8 cellular contexts compared by ENCODE assay signal in the genomic region with DNA sequence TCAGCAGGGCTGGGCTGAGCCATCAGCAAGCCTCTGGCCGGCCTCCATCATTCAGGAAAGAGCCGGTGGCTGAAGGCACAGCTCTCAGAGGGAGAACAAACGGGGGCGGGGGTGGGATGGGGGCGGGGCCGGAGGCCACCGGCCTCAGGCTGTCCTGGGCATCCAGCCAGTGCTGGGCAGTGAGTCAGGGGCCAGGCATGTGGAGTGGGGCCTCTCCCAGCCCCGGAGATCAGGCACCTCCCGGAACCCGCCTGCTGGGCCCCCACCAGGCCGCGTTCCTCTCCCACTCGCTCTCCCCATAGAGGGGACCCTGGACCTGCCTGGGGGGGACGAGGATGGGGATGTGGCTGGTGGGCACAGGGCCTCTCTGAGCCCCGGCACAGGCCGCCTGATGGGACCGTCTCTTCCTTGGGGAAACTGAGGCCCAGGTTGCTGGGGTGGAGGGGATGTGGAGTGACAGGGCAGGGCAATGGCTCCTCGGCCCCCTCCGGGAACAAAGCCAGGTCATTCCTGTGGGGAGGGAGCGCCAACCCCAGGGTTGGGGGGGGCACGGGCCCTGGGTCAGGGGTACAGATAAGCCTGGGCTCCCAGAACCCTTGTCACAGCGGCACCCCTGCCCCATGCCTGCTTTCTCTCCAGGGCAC. TPM values are rescaled to one million over a fixed set of nuclear protein-coding genes. Genes with fewer than 3 reads are reported as not detected.
DNase-seq lines count a peak whose midpoint lies in the region; ATAC-seq and TF ChIP-seq lines count a peak whose summit lies in the region.

No MANE protein-coding gene starts in this region.

- H3K79me2 ChIP-seq in OCI-LY7 (ENCODE audit: insufficient read depth, low read depth, low read length), result no peaks in the 10 kb centered on the region

- POLR2A ChIA-PET in OCI-LY7 (lab: Charles Lee), result no interaction called here

- H3K9me3 ChIP-seq in OCI-LY7 (ENCODE audit: low read length) (no peaks in the 10 kb centered on the region), endodermal cell (ENCODE audit: control insufficient read depth, low read length) (no peaks in the 10 kb centered on the region)

- 20 to 49% methylated on average over 2 to 22 of the region's 22 CpGs for WGBS in endodermal cell (ENCODE audit: insufficient coverage in 1 of 2, insufficient read length in 1 of 2), 2 experiments

- no peak for TF ChIP-seq CTCF in OCI-LY7 (conservative IDR thresholded peaks at IDR 0.05; ENCODE audit: low read length)
- no peak for TF ChIP-seq CTCF in endodermal cell (conservative IDR thresholded peaks at IDR 0.05)

- no peaks in the 10 kb centered on the region for H3K9me3 Mint-ChIP-seq in endodermal cell
- no peaks in the 10 kb centered on the region for H3K9me3 Mint-ChIP-seq in activated naive CD8-positive, alpha-beta T cell treated with anti-CD3 and anti-CD28 coated beads for 36 hours
- no peaks in the 10 kb centered on the region for H3K9me3 Mint-ChIP-seq in activated CD4-positive, alpha-beta T cell treated with anti-CD3 and anti-CD28 coated beads, Interleukin-2, amount 10 ng/mL, durations not matched to agents 24 days and 14 days

- intact Hi-C loops in OCI-LY7 (cut with micrococcal nuclease; ENCODE audit: unreplicated experiment), result no loop called here
- intact Hi-C loops in activated CD4-positive, alpha-beta T cell treated with anti-CD3 and anti-CD28 coated beads, Interleukin-2, amount 10 ng/mL, durations not matched to agents 24 days and 14 days (cut with micrococcal nuclease), result no loop called here

- peaks cover 7% of the 10 kb centered on the region for H3K4me1 Mint-ChIP-seq in endodermal cell
- peaks cover 15% of the 10 kb centered on the region for H3K4me1 Mint-ChIP-seq in activated naive CD8-positive, alpha-beta T cell treated with anti-CD3 and anti-CD28 coated beads for 36 hours
- H3K4me1 Mint-ChIP-seq in activated CD4-positive, alpha-beta T cell treated with anti-CD3 and anti-CD28 coated beads, Interleukin-2, amount 10 ng/mL, durations not matched to agents 24 days and 14 days, result peaks cover 8% of the 10 kb centered on the region

- H3K36me3 Mint-ChIP-seq in endodermal cell (ENCODE audit: low read depth), result peaks cover 21% of the 10 kb centered on the region
- H3K36me3 Mint-ChIP-seq in activated naive CD8-positive, alpha-beta T cell treated with anti-CD3 and anti-CD28 coated beads for 36 hours, result peaks cover 23% of the 10 kb centered on the region
- peaks cover 21% of the 10 kb centered on the region for H3K36me3 Mint-ChIP-seq in activated CD4-positive, alpha-beta T cell treated with anti-CD3 and anti-CD28 coated beads, Interleukin-2, amount 10 ng/mL, durations not matched to agents 24 days and 14 days (ENCODE audit: low read depth)

- peak overlapping the region; percentile 55 for H3K4me2 ChIP-seq in OCI-LY7 (ENCODE audit: low read length)

- H3K36me3 ChIP-seq in OCI-LY7 (ENCODE audit: insufficient read depth, low read length) (peaks cover 39% of the 10 kb centered on the region), endodermal cell (ENCODE audit: control insufficient read depth, insufficient read depth, low read length) (peaks cover 14% of the 10 kb centered on the region)

- H3K27ac Mint-ChIP-seq in endodermal cell, result no peak overlapping the region
- no peak overlapping the region for H3K27ac Mint-ChIP-seq in activated naive CD8-positive, alpha-beta T cell treated with anti-CD3 and anti-CD28 coated beads for 36 hours
- H3K27ac Mint-ChIP-seq in activated CD4-positive, alpha-beta T cell treated with anti-CD3 and anti-CD28 coated beads, Interleukin-2, amount 10 ng/mL, durations not matched to agents 24 days and 14 days, result no peak overlapping the region

- H3K4me3 Mint-ChIP-seq in endodermal cell, result no peak overlapping the region
- H3K4me3 Mint-ChIP-seq in activated naive CD8-positive, alpha-beta T cell treated with anti-CD3 and anti-CD28 coated beads for 36 hours, result no peak overlapping the region
- no peak overlapping the region for H3K4me3 Mint-ChIP-seq in activated CD4-positive, alpha-beta T cell treated with anti-CD3 and anti-CD28 coated beads, Interleukin-2, amount 10 ng/mL, durations not matched to agents 24 days and 14 days

- peaks cover 30% of the 10 kb centered on the region for H3K4me1 ChIP-seq in OCI-LY7 (ENCODE audit: insufficient read depth, low read length, poor library complexity, severe bottlenecking)
- H3K4me1 ChIP-seq in endodermal cell (ENCODE audit: control insufficient read depth, insufficient read depth, low read length), result peaks cover 5% of the 10 kb centered on the region

- DNase-seq in DMS 273 (lab: John Stamatoyannopoulos, UW; ENCODE audit: unreplicated experiment) (peak; percentile 80), OCI-LY7 (ENCODE audit: low spot score) (no peak), endodermal cell (peak; percentile 94), medulla oblongata (ENCODE audit: extremely low spot score) (peak; percentile 43), ureter (ENCODE audit: low spot score) (peak; percentile 92)
- no peak for DNase-seq in activated naive CD8-positive, alpha-beta T cell treated with anti-CD3 and anti-CD28 coated beads for 36 hours
- no peak for DNase-seq in activated CD4-positive, alpha-beta T cell treated with anti-CD3 and anti-CD28 coated beads, Interleukin-2, amount 10 ng/mL, durations not matched to agents 24 days and 14 days

- no peaks in the 10 kb centered on the region for H3K27me3 ChIP-seq in endodermal cell (ENCODE audit: control insufficient read depth, insufficient read depth, low read length, poor library complexity, severe bottlenecking)

- H3K9me2 ChIP-seq in OCI-LY7 (ENCODE audit: insufficient read depth, low read length), result no peaks in the 10 kb centered on the region

- H3K27ac ChIP-seq in OCI-LY7 (ENCODE audit: low read depth, low read length, poor library complexity, severe bottlenecking), result peak overlapping the region; percentile 72
- H3K27ac ChIP-seq in endodermal cell (ENCODE audit: low read depth, low read length), result peak overlapping the region; percentile 81

- CTCF ChIA-PET in OCI-LY7 (lab: Charles Lee; ENCODE audit: unreplicated experiment), result no interaction called here

- BruUV-seq in OCI-LY7 (replicated peaks; lab: Mats Ljungman, UMichigan), result no TSS peak

- H3K4me3 ChIP-seq in OCI-LY7 (ENCODE audit: low read depth, low read length, poor library complexity, severe bottlenecking) (no peak overlapping the region), endodermal cell (ENCODE audit: low read length) (no peak overlapping the region)

- no peak for ATAC-seq in HG03469 (IDR thresholded peaks at IDR 0.05; ENCODE audit: unreplicated experiment)

- no peaks in the 10 kb centered on the region for H3K27me3 Mint-ChIP-seq in endodermal cell (ENCODE audit: insufficient read depth)
- peaks cover 6% of the 10 kb centered on the region for H3K27me3 Mint-ChIP-seq in activated naive CD8-positive, alpha-beta T cell treated with anti-CD3 and anti-CD28 coated beads for 36 hours
- H3K27me3 Mint-ChIP-seq in activated CD4-positive, alpha-beta T cell treated with anti-CD3 and anti-CD28 coated beads, Interleukin-2, amount 10 ng/mL, durations not matched to agents 24 days and 14 days, result no peaks in the 10 kb centered on the region

- no peaks in the 10 kb centered on the region; the same call in 1 of the 2 replicates for H4K20me1 ChIP-seq in OCI-LY7 (ENCODE audit: insufficient read depth, low read length)

- H2AFZ ChIP-seq in OCI-LY7 (ENCODE audit: low read length), result no peak overlapping the region

- no peak overlapping the region for H3K9ac ChIP-seq in endodermal cell (ENCODE audit: extremely low read depth, low read length, poor library complexity, severe bottlenecking)

RNA-seq across cellular contexts. Expression of gene SPC24, which starts 12.9 kb away (rescaled TPM):
- total RNA-seq in OCI-LY7 (2014; rRNA removed; shearing (Covaris generic)), result 184 and 220 TPM in 2 replicates
- 132 and 133 TPM in 2 replicates for total RNA-seq in OCI-LY7 (2022)
- total RNA-seq in endodermal cell, result 10 to 100 TPM; 35.4 to 50.0 TPM
- 29.9 TPM for polyA plus RNA-seq in endodermal cell (2013, experiment 1 of 2)
- polyA plus RNA-seq in endodermal cell (2013, experiment 2 of 2), result 34.5 TPM
- total RNA-seq in ureter, result 1.4 TPM
- total RNA-seq in activated naive CD8-positive, alpha-beta T cell treated with anti-CD3 and anti-CD28 coated beads for 36 hours, result 10 to 100 TPM; 54.4 TPM
- 33.1 and 33.8 TPM in 2 replicates for total RNA-seq in activated CD4-positive, alpha-beta T cell treated with anti-CD3 and anti-CD28 coated beads, Interleukin-2, amount 10 ng/mL, durations not matched to agents 24 days and 14 days

RNA-seq across cellular contexts. Expression of gene LDLR, which starts 53.4 kb away (rescaled TPM):
- total RNA-seq in OCI-LY7 (2014; rRNA removed; shearing (Covaris generic)), result 61.8 and 88.3 TPM in 2 replicates
- total RNA-seq in OCI-LY7 (2022) (99.1 and 101 TPM in 2 replicates), endodermal cell (100 to 1,000 TPM in 1 of 2 donors, 10 to 100 TPM in 1; 61.0 to 101 TPM), ureter (78.2 TPM)
- polyA plus RNA-seq in endodermal cell (2013, experiment 1 of 2), result 105 TPM
- polyA plus RNA-seq in endodermal cell (2013, experiment 2 of 2), result 103 TPM
- total RNA-seq in activated naive CD8-positive, alpha-beta T cell treated with anti-CD3 and anti-CD28 coated beads for 36 hours, result 10 to 100 TPM; 67.3 to 68.8 TPM
- 121 and 129 TPM in 2 replicates for total RNA-seq in activated CD4-positive, alpha-beta T cell treated with anti-CD3 and anti-CD28 coated beads, Interleukin-2, amount 10 ng/mL, durations not matched to agents 24 days and 14 days

RNA-seq across cellular contexts. Expression of gene KANK2, which starts 54.7 kb away (rescaled TPM):
- total RNA-seq in OCI-LY7 (2014; rRNA removed; shearing (Covaris generic)), result 135 and 186 TPM in 2 replicates
- 174 TPM in 2 replicates for total RNA-seq in OCI-LY7 (2022)
- total RNA-seq in endodermal cell, result 10 to 100 TPM; 74.2 to 87.7 TPM
- 27.0 TPM for polyA plus RNA-seq in endodermal cell (2013, experiment 1 of 2)
- polyA plus RNA-seq in endodermal cell (2013, experiment 2 of 2), result 29.6 TPM
- 170 TPM for total RNA-seq in ureter
- 1 to 10 TPM in 1 of 2 experiments, under 1 TPM in 1; 0.98 to 1.8 TPM for total RNA-seq in activated naive CD8-positive, alpha-beta T cell treated with anti-CD3 and anti-CD28 coated beads for 36 hours
- total RNA-seq in activated CD4-positive, alpha-beta T cell treated with anti-CD3 and anti-CD28 coated beads, Interleukin-2, amount 10 ng/mL, durations not matched to agents 24 days and 14 days, result 3.0 and 3.3 TPM in 2 replicates

Comparison
In these comparisons a context has a peak if more than half of its experiments do, and no peak if none do; other contexts are left out.
1. DNase-seq: peak in DMS 273 (single experiment), endodermal cell (single experiment), medulla oblongata (single experiment) and ureter (single experiment); none in OCI-LY7 (single experiment), activated naive CD8-positive, alpha-beta T cell treated with anti-CD3 and anti-CD28 coated beads for 36 hours (single experiment) and activated CD4-positive, alpha-beta T cell treated with anti-CD3 and anti-CD28 coated beads, Interleukin-2, amount 10 ng/mL, durations not matched to agents 24 days and 14 days (single experiment).
2. RNA of gene SPC24, which starts 12.9 kb away (total RNA-seq): 132 to 220 TPM in OCI-LY7, 54.4 TPM in activated naive CD8-positive, alpha-beta T cell treated with anti-CD3 and anti-CD28 coated beads for 36 hours, 35.4 to 50.0 TPM in endodermal cell and 33.1 to 33.8 TPM in activated CD4-positive, alpha-beta T cell treated with anti-CD3 and anti-CD28 coated beads, Interleukin-2, amount 10 ng/mL, durations not matched to agents 24 days and 14 days; 1.4 TPM in ureter (single experiment); every median in the first group is over 10 times any median in the second.
3. RNA of gene KANK2, which starts 54.7 kb away (total RNA-seq): 135 to 186 TPM in OCI-LY7, 170 TPM in ureter (single experiment) and 74.2 to 87.7 TPM in endodermal cell; 3.0 to 3.3 TPM in activated CD4-positive, alpha-beta T cell treated with anti-CD3 and anti-CD28 coated beads, Interleukin-2, amount 10 ng/mL, durations not matched to agents 24 days and 14 days and 0.98 to 1.8 TPM in activated naive CD8-positive, alpha-beta T cell treated with anti-CD3 and anti-CD28 coated beads for 36 hours; every median in the first group is over 10 times any median in the second.